8 cellular contexts compared by ENCODE assay signal in the genomic region with DNA sequence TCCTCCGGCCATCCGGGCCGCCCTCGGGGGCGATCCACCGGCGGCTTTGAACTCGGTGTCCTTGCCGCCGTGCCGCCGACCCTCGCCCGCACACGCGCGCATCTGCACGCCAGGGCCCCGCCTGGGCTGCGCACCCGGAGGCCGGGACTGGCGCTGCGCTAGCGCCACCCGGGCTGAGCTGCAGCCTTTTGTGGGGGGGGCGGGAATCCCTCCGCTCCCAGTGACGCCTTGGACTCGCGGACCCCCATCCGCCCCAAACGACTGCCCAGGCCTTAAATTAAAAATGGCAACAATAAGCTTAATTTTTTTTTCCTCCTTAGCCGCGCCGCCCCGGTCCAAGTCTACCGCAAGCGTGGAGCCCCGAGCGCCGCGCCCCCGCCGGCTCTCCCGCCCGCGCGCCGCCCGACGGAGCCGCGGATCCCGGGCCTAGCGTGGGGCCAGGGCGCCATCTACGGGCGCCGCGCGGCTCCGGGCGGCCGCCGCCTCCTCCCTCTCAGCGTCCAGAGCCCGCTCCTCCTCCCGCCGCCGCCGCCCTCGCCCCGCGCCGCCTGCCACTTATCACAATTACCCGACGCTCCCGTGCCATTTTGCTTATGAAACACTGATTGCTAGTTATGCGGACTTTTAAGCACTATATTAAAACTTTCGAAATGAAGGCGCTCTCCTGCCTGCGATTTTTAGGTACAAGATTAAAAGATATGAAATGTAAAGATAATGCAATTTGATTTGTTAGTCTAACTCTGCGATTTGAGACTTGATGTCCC. TPM values are rescaled to one million over a fixed set of nuclear protein-coding genes. Genes with fewer than 3 reads are reported as not detected.
A peak's percentile ranks its signal among the peaks of the same experiment; 100 is the strongest.
DNase-seq lines count a peak whose midpoint lies in the region; ATAC-seq and TF ChIP-seq lines count a peak whose summit lies in the region.

No MANE protein-coding gene starts in this region.

- peaks cover 6% of the 10 kb centered on the region for H3K4me1 Mint-ChIP-seq in HFFc6 (ENCODE audit: low read depth)
- H3K4me1 Mint-ChIP-seq in naive thymus-derived CD8-positive, alpha-beta T cell = peaks cover 4 to 23% (median 21%) of the 10 kb centered on the region in 4 donors

- no peaks in the 10 kb centered on the region for H3K36me3 ChIP-seq in urinary bladder (ENCODE audit: insufficient read depth)

- H3K27me3 Mint-ChIP-seq in HFFc6 (ENCODE audit: insufficient read depth) = peaks cover 58% of the 10 kb centered on the region
- peaks cover 40 to 74% (median 53%) of the 10 kb centered on the region in 5 donors for H3K27me3 Mint-ChIP-seq in naive thymus-derived CD8-positive, alpha-beta T cell

- ATAC-seq in naive thymus-derived CD8-positive, alpha-beta T cell = peak; percentile 80 to 87

- no peak overlapping the region for H3K27ac Mint-ChIP-seq in HFFc6
- no peak overlapping the region for H3K27ac Mint-ChIP-seq in naive thymus-derived CD8-positive, alpha-beta T cell

- no peak overlapping the region for H3K27ac ChIP-seq in urinary bladder (ENCODE audit: low read depth)

- peak overlapping the region; percentile 76 for H3K4me3 Mint-ChIP-seq in HFFc6
- peak overlapping the region; percentile 23 to 87 (median 67) for H3K4me3 Mint-ChIP-seq in naive thymus-derived CD8-positive, alpha-beta T cell

- H3K4me1 ChIP-seq in urinary bladder (ENCODE audit: insufficient read depth) = no peaks in the 10 kb centered on the region

- POLR2A ChIA-PET in naive thymus-derived CD8-positive, alpha-beta T cell (lab: Charles Lee) = no interaction called here

- H3K4me3 ChIP-seq in epithelial cell of esophagus (ENCODE audit: low read length) (no peak overlapping the region), urinary bladder (ENCODE audit: low read depth, low read length) (peak overlapping the region; percentile 25)

- no peaks in the 10 kb centered on the region for H3K9me3 Mint-ChIP-seq in HFFc6
- H3K9me3 Mint-ChIP-seq in naive thymus-derived CD8-positive, alpha-beta T cell = no peaks in the 10 kb centered on the region

- 1% methylated on average over 84 of the region's 84 CpGs for WGBS in urinary bladder

- TF ChIP-seq CTCF in HFFc6 (IDR thresholded peaks at IDR 0.05) (peak; percentile 40; the same call in 1 of the 2 replicates), epithelial cell of esophagus (IDR thresholded peaks at IDR 0.05; ENCODE audit: insufficient read depth, low read depth, low read length, missing control alignments) (peak; percentile 17)

- DNase-seq in DMS 273 treated with DMSO at 0.1 percent for 48 hours (lab: John Stamatoyannopoulos, UW) (peak; percentile 25), HFFc6 (no peak), SW480 (ENCODE audit: low spot score) (peak; percentile 53), epithelial cell of esophagus (ENCODE audit: low read depth) (peak; percentile 56), superior temporal gyrus (ENCODE audit: extremely low spot score) (no peak), DMS53 (lab: John Stamatoyannopoulos, UW) (no peak)
- peak in 2 of 10 donors; percentile 20 to 38 for DNase-seq in naive thymus-derived CD8-positive, alpha-beta T cell

- 0 out of 2 replicates have a peak, but pooled peaks cover 4% of the 10 kb centered on the region for H3K36me3 Mint-ChIP-seq in HFFc6 (ENCODE audit: low read depth)
- H3K36me3 Mint-ChIP-seq in naive thymus-derived CD8-positive, alpha-beta T cell = peaks cover 0 to 5% (median 2%) of the 10 kb centered on the region in 3 donors

RNA-seq across cellular contexts. Expression of gene EBF3, which starts 7.5 kb away (rescaled TPM):
- total RNA-seq in HFFc6 (2021; fragmentation: NEBNext Ultra II Directional; extraction: Animal tissue kit (Norgen Biotek cat#: 25700)) = under 1 TPM in 4 of 6 experiments, not detected in 2; 0.14 to 0.39 (median 0.21) TPM
- not detected for total RNA-seq in naive thymus-derived CD8-positive, alpha-beta T cell
- not detected for polyA plus RNA-seq in naive thymus-derived CD8-positive, alpha-beta T cell
- 29.4 TPM for total RNA-seq in urinary bladder
- polyA plus RNA-seq in urinary bladder = 5.1 TPM

Comparison
In these comparisons a context has a peak if more than half of its experiments do, and no peak if none do; other contexts are left out.
1. DNase-seq: peak in DMS 273 treated with DMSO at 0.1 percent for 48 hours (single experiment), SW480 (single experiment) and epithelial cell of esophagus (single experiment); none in HFFc6 (single experiment), superior temporal gyrus (single experiment) and DMS53 (single experiment).
2. RNA of gene EBF3, which starts 7.5 kb away (total RNA-seq): 29.4 TPM in urinary bladder (single experiment); 0.14 to 0.39 TPM in HFFc6 and not detected in naive thymus-derived CD8-positive, alpha-beta T cell; every median in the first group is over 10 times any median in the second.